8 cellular contexts compared by ENCODE assay signal in genomic region chr14:58199726-58200479, GRCh38. TPM values are rescaled to one million over a fixed set of nuclear protein-coding genes. Genes with fewer than 3 reads are reported as not detected.
DNase-seq lines count a peak whose midpoint lies in the region; ATAC-seq and TF ChIP-seq lines count a peak whose summit lies in the region.

TSS of gene ACTR10 (plus strand) at chr14:58200149. CDS start at chr14:58200218, 69 bp downstream.

- H3K27me3 ChIP-seq in BJ (ENCODE audit: control insufficient read depth, insufficient read depth, low read length): no peaks in the 10 kb centered on the region

- ATAC-seq in HG03457 (IDR thresholded peaks at IDR 0.05; ENCODE audit: unreplicated experiment): peak; percentile 91

- H3K4me3 ChIP-seq in BJ (ENCODE audit: low read depth, low read length): peak within 1 kb of the TSS; percentile 82

- no peaks in the 10 kb centered on the region; the same call in 1 of the 2 replicates for H3K36me3 ChIP-seq in BJ (ENCODE audit: control insufficient read depth, insufficient read depth, low read length)

- no peak for TF ChIP-seq CTCF in BJ (IDR thresholded peaks at IDR 0.05; ENCODE audit: insufficient read depth, low read depth, low read length)

- CTCF ChIA-PET in BJ (lab: Yijun Ruan, JAX): interaction anchor here (1.1 to 2.0 kb wide), 2 partner anchors 32 to 90 kb away, joined by 4 to 5 read pairs; no protein-coding TSS in a partner anchor

- POLR2A ChIA-PET in BJ (lab: Charles Lee): interaction anchor here (0.6 kb wide), 1 partner anchor 44 kb away, joined by 3 read pairs; no protein-coding TSS in a partner anchor

- DNase-seq in BJ (ENCODE audit: low read depth): no peak
- peak; percentile 64 for DNase-seq in GM19240 (ENCODE audit: insufficient read length, low spot score)
- peak; percentile 98 for DNase-seq in NCI-H524 (lab: John Stamatoyannopoulos, UW)
- peak; percentile 93 for DNase-seq in activated CD4-positive, alpha-beta T cell treated with anti-CD3 and anti-CD28 coated beads for 48 hours
- DNase-seq in kidney tubule cell (ENCODE audit: low spot score): peak; percentile 91
- DNase-seq in stimulated activated CD4-positive, alpha-beta T cell treated with anti-CD3 and anti-CD28 coated beads, Interleukin-1b, Interleukin-23, amount 100 ng/mL, for 1 hour (ENCODE audit: low read depth in 2 of 2): peak; percentile 57 to 78

- peak within 1 kb of the TSS; percentile 78 for H3K27ac ChIP-seq in cingulate gyrus (ENCODE audit: low read depth, low read length)

RNA-seq across cellular contexts. Expression of gene ACTR10, which starts in this region (rescaled TPM):
- 48.6 and 95.9 TPM in 2 replicates for polyA plus RNA-seq in BJ (2011; rRNA removed)
- polyA minus RNA-seq in BJ (2011; rRNA and poly(A)+ RNA removed): 13.0 and 14.4 TPM in 2 replicates
